10 cellular contexts compared by ENCODE assay signal in the genomic region with DNA sequence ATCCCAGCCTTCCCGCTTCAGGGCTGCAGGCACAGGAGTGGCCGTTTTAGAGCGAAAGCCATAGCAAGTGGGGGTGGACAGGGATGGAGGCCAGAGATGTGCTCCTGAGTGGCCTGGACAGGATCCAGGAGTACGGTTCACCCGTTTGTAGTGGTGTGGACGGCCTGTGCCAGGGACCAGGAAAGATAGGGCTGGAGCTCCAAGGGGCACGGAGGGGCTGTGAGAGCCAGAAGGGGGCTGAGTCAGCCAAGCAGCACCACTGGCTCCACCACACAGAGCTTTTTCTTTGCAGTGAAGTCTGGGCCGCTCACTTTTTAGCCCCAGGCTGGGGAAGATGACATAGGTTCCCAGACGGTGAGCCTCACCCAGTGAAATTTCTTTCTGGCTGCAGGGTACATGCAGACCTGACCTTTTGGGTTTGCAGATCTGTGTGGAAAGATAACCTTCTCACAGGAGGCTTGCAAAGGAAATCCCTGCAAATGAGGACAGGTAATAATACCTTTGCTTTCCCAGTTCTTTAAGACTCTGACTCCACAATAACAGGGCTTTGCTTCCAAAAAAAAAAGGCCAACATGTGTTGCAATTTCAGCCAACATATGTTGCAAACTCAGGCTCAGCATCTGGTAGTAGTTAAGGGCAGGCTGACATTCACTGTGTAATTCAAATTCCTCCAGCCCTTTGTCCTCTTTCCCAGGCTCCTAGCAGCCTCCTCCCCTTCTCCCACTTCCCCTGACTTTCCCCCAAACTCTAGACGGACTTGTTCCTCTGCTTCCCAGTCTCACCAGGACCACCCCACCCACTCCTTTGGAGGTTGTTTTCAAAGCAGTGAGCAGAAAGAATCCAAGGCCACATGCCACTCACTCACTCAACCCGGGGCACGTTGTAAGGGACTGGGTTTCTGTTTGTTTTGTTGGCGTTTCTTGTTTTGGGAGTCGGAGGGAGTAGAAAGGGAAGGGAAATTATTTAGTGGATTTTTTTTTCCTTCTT. TPM values are rescaled to one million over a fixed set of nuclear protein-coding genes. Genes with fewer than 3 reads are reported as not detected.
DNase-seq lines count a peak whose midpoint lies in the region; ATAC-seq, FAIRE-seq and TF ChIP-seq lines count a peak whose summit lies in the region.
"Had no signal": no experiment of that assay in that cellular context is flagged by ENCODE, and none has a peak within 500 bp of the region (broad histone marks: within the 10 kb centered on the region; RNA-seq: fewer than 3 reads in every experiment).

No MANE protein-coding gene starts in this region.

- no peak for TF ChIP-seq POLR2A in tibial nerve (IDR thresholded peaks at IDR 0.05)

- H3K9me3 ChIP-seq in tibial nerve (no peaks in the 10 kb centered on the region), T-helper 17 cell (ENCODE audit: control insufficient read depth, low read length, poor library complexity, severe bottlenecking) (no peaks in the 10 kb centered on the region)

- DNase-seq in LHCN-M2 (ENCODE audit: low read depth): peak; percentile 72
- DNase-seq in bronchial epithelial cell (ENCODE audit: low read depth): peak; percentile 83
- DNase-seq in left lobe of liver (ENCODE audit: low spot score): no peak
- peak in 1 of 2 donors; percentile 58 for DNase-seq in tibial nerve (ENCODE audit: low spot score in 2 of 2)
- no peak for DNase-seq in T-helper 17 cell
- no peak for DNase-seq in NCI-H146 (lab: John Stamatoyannopoulos, UW)

- H3K27ac Mint-ChIP-seq in T-helper 17 cell: no peak overlapping the region
- H3K27ac Mint-ChIP-seq: stimulated activated naive CD8-positive, alpha-beta T cell treated with anti-CD3 and anti-CD28 coated beads, Interleukin-15, Interleukin-2, amounts not matched to agents 100 ng/mL and 50 ng/mL, for 24 hours had no signal

- 32 to 38% methylated on average over 11 to 14 of the region's 14 CpGs for WGBS in tibial nerve, 2 donors

- TF ChIP-seq CTCF in bronchial epithelial cell (IDR thresholded peaks at IDR 0.05; ENCODE audit: insufficient read depth, low read length, severe bottlenecking) (no peak), tibial nerve (IDR thresholded peaks at IDR 0.05) (no peak)

- no peaks in the 10 kb centered on the region for H3K4me1 Mint-ChIP-seq in T-helper 17 cell

- no peak overlapping the region for H3K4me3 Mint-ChIP-seq in T-helper 17 cell
- H3K4me3 Mint-ChIP-seq: stimulated activated naive CD8-positive, alpha-beta T cell treated with anti-CD3 and anti-CD28 coated beads, Interleukin-15, Interleukin-2, amounts not matched to agents 100 ng/mL and 50 ng/mL, for 24 hours had no signal

- no peak overlapping the region for H3K4me3 ChIP-seq in bronchial epithelial cell (ENCODE audit: low read depth, low read length)
- peak overlapping the region in 1 of 4 donors; percentile 1 for H3K4me3 ChIP-seq in tibial nerve

- H3K36me3 ChIP-seq in bronchial epithelial cell (ENCODE audit: control insufficient read depth, insufficient read depth, low read length): no peaks in the 10 kb centered on the region
- no peaks in the 10 kb centered on the region for H3K36me3 ChIP-seq in tibial nerve

- no peaks in the 10 kb centered on the region for H3K27me3 ChIP-seq in bronchial epithelial cell (ENCODE audit: control insufficient read depth, insufficient read depth, low read length)
- no peaks in the 10 kb centered on the region for H3K27me3 ChIP-seq in tibial nerve

- H3K27me3 Mint-ChIP-seq in T-helper 17 cell: peaks cover 19% of the 10 kb centered on the region

- H3K27ac ChIP-seq in tibial nerve: peak overlapping the region; percentile 46 to 91 (median 78)

- H3K36me3 Mint-ChIP-seq in T-helper 17 cell (ENCODE audit: low read depth): peaks cover 4% of the 10 kb centered on the region

- no peak for FAIRE-seq in bronchial epithelial cell (lab: Jason Lieb, UNC)

- H3K4me1 ChIP-seq in tibial nerve: peaks cover 0 to 43% (median 15%) of the 10 kb centered on the region in 4 donors

- ATAC-seq in left lobe of liver (peak; percentile 70), T-helper 17 cell (no peak), GM18520 (IDR thresholded peaks at IDR 0.05; ENCODE audit: unreplicated experiment) (no peak), HG03045 (IDR thresholded peaks at IDR 0.05; ENCODE audit: unreplicated experiment) (no peak)

- TF ChIP-seq EP300 in tibial nerve (IDR thresholded peaks at IDR 0.05): peak in 1 of 2 donors; percentile 92

RNA-seq across cellular contexts. Expression of a gene that starts 20.3 kb away (rescaled TPM):
- total RNA-seq in LHCN-M2 (2014; rRNA removed) (134 and 174 TPM in 2 replicates), bronchial epithelial cell (60.0 and 63.1 TPM in 2 replicates), left lobe of liver (120 TPM), tibial nerve (100 to 1,000 TPM; 138 to 216 (median 191) TPM), T-helper 17 cell (10 to 100 TPM; 44.3 to 46.0 TPM)
- polyA plus RNA-seq in LHCN-M2 (2012): 279 TPM

RNA-seq across cellular contexts. Expression of a gene that starts 59.2 kb away (rescaled TPM):
- total RNA-seq in LHCN-M2 (2014; rRNA removed): 6.9 and 8.2 TPM in 2 replicates
- 8.0 TPM for polyA plus RNA-seq in LHCN-M2 (2012)
- 0.26 and 1.0 TPM in 2 replicates for total RNA-seq in bronchial epithelial cell
- 0.08 TPM for total RNA-seq in left lobe of liver
- 10 to 100 TPM; 11.4 to 35.2 (median 29.8) TPM for total RNA-seq in tibial nerve
- not detected for total RNA-seq in T-helper 17 cell
- total RNA-seq: T-helper 1 cell treated with Interleukin-12 subunit alpha and Interleukin-12 subunit beta and Interleukin-4 antibody, amounts not matched to agents 30 ng/mL and 1 ng/mL, for 36 hours had no signal

Comparison
In these comparisons a context has a peak if more than half of its experiments do, and no peak if none do; other contexts are left out.
1. DNase-seq: peak in LHCN-M2 (single experiment) and bronchial epithelial cell (single experiment); none in left lobe of liver (single experiment), T-helper 17 cell (0 of 3) and NCI-H146 (single experiment).